17 cellular contexts compared by ENCODE assay signal in genomic region chr5:56106837-56107236, GRCh38.
"Had no signal": no experiment of that assay in that cellular context is flagged by ENCODE, and none has a peak within 500 bp of the region (broad histone marks: within the 10 kb centered on the region; RNA-seq: fewer than 3 reads in every experiment).

No MANE protein-coding gene starts in this region.

- ATAC-seq: activated CD8-positive, alpha-beta memory T cell treated with anti-CD3 and anti-CD28 coated beads, Interleukin-2, amount 10 ng/mL, durations not matched to agents 7 days and 5 days; gastrocnemius medialis; left lobe of liver; natural killer cell treated with Interleukin-12 subunit alpha and Interleukin-12 subunit beta and Interleukin-15 and Interleukin-18, amount 100 ng/mL, for 72 hours; stimulated activated naive B cell treated with anti-CD40 and anti-IgM and Interleukin-4, amounts not matched to agents 10 μg/mL and 1 μg/mL and 100 μg/mL, for 72 hours; WTC11 had no signal

- H3K4me1 ChIP-seq: breast epithelium, gastrocnemius medialis, sigmoid colon had no signal

- H3K9me3 Mint-ChIP-seq: natural killer cell treated with Interleukin-12 subunit alpha and Interleukin-12 subunit beta and Interleukin-15 and Interleukin-18, amount 100 ng/mL, for 72 hours; stimulated activated naive B cell treated with anti-CD40 and anti-IgM and Interleukin-4, amounts not matched to agents 10 μg/mL and 1 μg/mL and 100 μg/mL, for 72 hours; WTC11 had no signal

- H3K4me3 Mint-ChIP-seq: activated CD8-positive, alpha-beta memory T cell treated with anti-CD3 and anti-CD28 coated beads, Interleukin-2, amount 10 ng/mL, durations not matched to agents 7 days and 5 days; natural killer cell treated with Interleukin-12 subunit alpha and Interleukin-12 subunit beta and Interleukin-15 and Interleukin-18, amount 100 ng/mL, for 72 hours; stimulated activated naive B cell treated with anti-CD40 and anti-IgM and Interleukin-4, amounts not matched to agents 10 μg/mL and 1 μg/mL and 100 μg/mL, for 72 hours; WTC11 had no signal

- H3K4me3 ChIP-seq: breast epithelium, gastrocnemius medialis, lung, sigmoid colon had no signal

- DNase-seq: activated CD4-positive, alpha-beta T cell treated with anti-CD3 and anti-CD28 coated beads, Interleukin-2, amount 50 U/mL, for 48 hours; activated CD8-positive, alpha-beta memory T cell treated with anti-CD3 and anti-CD28 coated beads, Interleukin-2, amount 10 ng/mL, durations not matched to agents 7 days and 5 days; cerebellar nuclear complex; cortex of kidney; effector CD4-positive, alpha-beta T cell; gastrocnemius medialis; head of caudate nucleus; nucleus accumbens; sigmoid colon; stimulated activated CD4-positive, alpha-beta T cell treated with anti-CD3 and anti-CD28 coated beads, Interleukin-4, amount 100 ng/mL, for 4 hours; stimulated activated naive B cell treated with anti-CD40 and anti-IgM and Interleukin-4, amounts not matched to agents 10 μg/mL and 1 μg/mL and 100 μg/mL, for 72 hours; SW 1271 had no signal

- H3K4me1 Mint-ChIP-seq: activated CD8-positive, alpha-beta memory T cell treated with anti-CD3 and anti-CD28 coated beads, Interleukin-2, amount 10 ng/mL, durations not matched to agents 7 days and 5 days had no signal

- H3K27ac Mint-ChIP-seq: activated CD8-positive, alpha-beta memory T cell treated with anti-CD3 and anti-CD28 coated beads, Interleukin-2, amount 10 ng/mL, durations not matched to agents 7 days and 5 days; natural killer cell treated with Interleukin-12 subunit alpha and Interleukin-12 subunit beta and Interleukin-15 and Interleukin-18, amount 100 ng/mL, for 72 hours; stimulated activated naive B cell treated with anti-CD40 and anti-IgM and Interleukin-4, amounts not matched to agents 10 μg/mL and 1 μg/mL and 100 μg/mL, for 72 hours; WTC11 had no signal

- H3K27me3 ChIP-seq: breast epithelium, gastrocnemius medialis, sigmoid colon had no signal

- H3K9me3 ChIP-seq: breast epithelium, gastrocnemius medialis, sigmoid colon had no signal

- H3K36me3 ChIP-seq: breast epithelium, gastrocnemius medialis, sigmoid colon had no signal

- H3K27ac ChIP-seq: breast epithelium, gastrocnemius medialis, sigmoid colon had no signal

- H3K36me3 Mint-ChIP-seq: activated CD8-positive, alpha-beta memory T cell treated with anti-CD3 and anti-CD28 coated beads, Interleukin-2, amount 10 ng/mL, durations not matched to agents 7 days and 5 days; natural killer cell treated with Interleukin-12 subunit alpha and Interleukin-12 subunit beta and Interleukin-15 and Interleukin-18, amount 100 ng/mL, for 72 hours; stimulated activated naive B cell treated with anti-CD40 and anti-IgM and Interleukin-4, amounts not matched to agents 10 μg/mL and 1 μg/mL and 100 μg/mL, for 72 hours; WTC11 had no signal
